In the genomic region with DNA sequence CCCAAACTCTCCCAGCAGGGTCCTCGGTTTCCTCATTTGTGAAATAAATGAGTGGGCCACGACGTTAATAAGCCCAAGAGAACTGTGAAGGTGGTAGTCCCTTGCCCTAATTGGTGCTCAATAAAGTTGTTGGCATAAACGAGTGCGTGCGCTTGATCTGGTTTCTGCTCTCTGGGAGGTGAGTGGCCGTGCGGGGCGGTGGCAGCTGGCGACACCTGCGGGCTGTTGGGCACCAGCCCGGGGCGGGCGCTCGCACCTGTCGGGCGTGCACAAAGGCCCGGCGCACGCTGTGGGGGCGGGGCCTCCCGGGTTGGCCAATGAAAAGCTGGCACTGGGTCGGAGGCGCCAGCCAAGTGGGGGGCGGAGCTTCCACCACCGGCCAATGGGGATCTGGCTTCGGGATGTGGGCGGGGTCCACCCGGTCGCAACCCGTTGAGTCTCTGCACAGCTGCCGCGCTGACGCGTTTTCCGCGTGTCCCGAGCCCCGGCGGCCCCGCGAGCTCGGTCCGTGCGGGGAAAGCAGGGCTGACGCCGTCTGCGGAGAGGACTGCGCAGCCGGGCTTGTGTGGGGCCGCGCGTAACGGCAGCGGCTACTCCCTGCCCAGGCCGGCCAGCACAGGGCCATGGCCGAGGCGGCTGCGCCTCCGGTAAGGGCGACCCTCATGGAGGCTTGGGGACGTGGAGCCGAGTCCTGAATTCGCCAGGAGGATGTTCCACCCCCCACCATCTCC, we compare ENCODE assay signal across 8 cellular contexts. TPM values are rescaled to one million over a fixed set of nuclear protein-coding genes. Genes with fewer than 3 reads are reported as not detected.
DNase-seq lines count a peak whose midpoint lies in the region; ATAC-seq and TF ChIP-seq lines count a peak whose summit lies in the region.

No MANE protein-coding gene starts in this region.

- TF ChIP-seq POLR2A in Peyer's patch (IDR thresholded peaks at IDR 0.05) = peak in 1 of 2 donors; percentile 30

- no peak for TF ChIP-seq CTCF in Calu3 (IDR thresholded peaks at IDR 0.05; ENCODE audit: unreplicated experiment)
- peak in 4 of 6 experiments; percentile 26 to 55 (median 46) for TF ChIP-seq CTCF in Peyer's patch (IDR thresholded peaks at IDR 0.05)
- TF ChIP-seq CTCF in fibroblast of pulmonary artery (IDR thresholded peaks at IDR 0.05; ENCODE audit: low read length, missing control alignments) = no peak
- no peak for TF ChIP-seq CTCF in nephron (IDR thresholded peaks at IDR 0.05; ENCODE audit: unreplicated experiment in 3 of 3)

- BruUV-seq in Calu3 (replicated peaks; lab: Mats Ljungman, UMichigan) = no TSS peak

- intact Hi-C loops in Calu3 (cut with micrococcal nuclease; ENCODE audit: unreplicated experiment) = no loop called here

- CTCF ChIA-PET in Calu3 (lab: Charles Lee) = interaction anchor here (0.6 to 2.3 kb wide), 9 partner anchors 23 to 160 kb away, joined by 3 to 14 read pairs (median 5); partner anchors contain the start of genes ZNF282, ZNF398, ZNF425 and ZNF783

- DNase-seq in Calu3 (peak; percentile 99), HUDEP-2 (lab: John Stamatoyannopoulos, UW; ENCODE audit: unreplicated experiment in 76 of 76) (peak in 75 of 76 experiments; percentile 51 to 96 (median 91)), Peyer's patch (peak; percentile 97 to 99 (median 99)), fibroblast of pulmonary artery (ENCODE audit: low read depth) (peak; percentile 87)
- peak; percentile 96 for DNase-seq in activated T-helper 9 cell treated with anti-CD3 and anti-CD28 coated beads, Interleukin-2, amount 50 U/mL, for 16 hours (ENCODE audit: low read depth)
- DNase-seq in stimulated activated naive CD8-positive, alpha-beta T cell treated with anti-CD3 and anti-CD28 coated beads, Interleukin-15, Interleukin-2, amounts not matched to agents 100 U/mL and 50 U/mL, for 24 hours = peak; percentile 98

- peak; percentile 98 for ATAC-seq in GM21367 (IDR thresholded peaks at IDR 0.05; ENCODE audit: unreplicated experiment)
- peak; percentile 97 for ATAC-seq in stimulated activated naive CD8-positive, alpha-beta T cell treated with anti-CD3 and anti-CD28 coated beads, Interleukin-15, Interleukin-2, amounts not matched to agents 100 U/mL and 50 U/mL, for 24 hours

- peaks cover 0 to 13% (median 0%) of the 10 kb centered on the region in 3 donors for H3K36me3 ChIP-seq in Peyer's patch

- peak overlapping the region in 3 of 4 donors; percentile 8 to 72 (median 41) for H3K27ac ChIP-seq in Peyer's patch

- H3K4me3 ChIP-seq in Peyer's patch = peak overlapping the region; percentile 44 to 82 (median 68)
- H3K4me3 ChIP-seq in fibroblast of pulmonary artery (replicated peaks; ENCODE audit: low read depth, low read length) = peak overlapping the region; percentile 63

- peaks cover 13% of the 10 kb centered on the region for H3K4me1 Mint-ChIP-seq in Calu3 (ENCODE audit: low read depth, unreplicated experiment)
- H3K4me1 Mint-ChIP-seq in nephron = peaks cover 10% of the 10 kb centered on the region

- H3K9me3 Mint-ChIP-seq in Calu3 (ENCODE audit: low read depth, unreplicated experiment) (no peaks in the 10 kb centered on the region), nephron (no peaks in the 10 kb centered on the region)

- H3K4me3 Mint-ChIP-seq in Calu3 (ENCODE audit: low read depth, unreplicated experiment) (peak overlapping the region; percentile 92), nephron (peak overlapping the region; percentile 92 to 98 (median 94))

- H3K4me1 ChIP-seq in Peyer's patch = peaks cover 0 to 13% (median 8%) of the 10 kb centered on the region in 4 donors

- H3K27me3 Mint-ChIP-seq in Calu3 (ENCODE audit: unreplicated experiment) (no peaks in the 10 kb centered on the region), nephron (ENCODE audit: low read depth) (peaks cover 4% of the 10 kb centered on the region)

- H3K36me3 Mint-ChIP-seq in Calu3 (ENCODE audit: insufficient read depth, unreplicated experiment) = peaks cover 27% of the 10 kb centered on the region
- peaks cover 11% of the 10 kb centered on the region for H3K36me3 Mint-ChIP-seq in nephron (ENCODE audit: low read depth)

- H3K9me3 ChIP-seq in Peyer's patch = no peaks in the 10 kb centered on the region

- H3K27ac Mint-ChIP-seq in Calu3 (ENCODE audit: unreplicated experiment) (peak overlapping the region; percentile 84), nephron (peak overlapping the region in 1 of 3 experiments; percentile 18)

- no peaks in the 10 kb centered on the region for H3K27me3 ChIP-seq in Peyer's patch

RNA-seq across cellular contexts. Expression of gene ZNF783, which starts 23.0 kb away (rescaled TPM):
- total RNA-seq in Calu3 (2022) (17.8 and 18.1 TPM in 2 replicates), Peyer's patch (10 to 100 TPM; 10.7 to 86.6 (median 24.9) TPM)

RNA-seq across cellular contexts. Expression of gene ZNF212, which starts 45.6 kb away (rescaled TPM):
- total RNA-seq in Calu3 (2022) (17.2 and 18.5 TPM in 2 replicates), Peyer's patch (10 to 100 TPM; 19.8 to 24.9 (median 23.2) TPM)

Comparison
In these comparisons a context has a peak if more than half of its experiments do, and no peak if none do; other contexts are left out.
1. Peak in every context shown above with its lines: DNase-seq, ATAC-seq, H3K4me3 ChIP-seq and H3K27ac ChIP-seq.
2. CTCF ChIP-seq: peak in Peyer's patch (4 of 6); none in Calu3 (single experiment), fibroblast of pulmonary artery (single experiment) and nephron (0 of 3).